Comparison of ENCODE assay signal across 1 cellular context in genomic region chr17:78991906-78992532, GRCh38.
TF ChIP-seq lines count a peak whose summit lies in the region.

No MANE protein-coding gene starts in this region.

TF ChIP-seq in HepG2, 621 proteins besides CTCF, POLR2A, EP300 and RAD21:
- TF ChIP-seq CREB3 (CRISPR knock-in tag; IDR thresholded peaks at IDR 0.05) (no peak), ZNF550 (CRISPR knock-in tag; IDR thresholded peaks at IDR 0.05; ENCODE audit: borderline replicate concordance) (no peak), NFKBIZ (CRISPR knock-in tag; IDR thresholded peaks at IDR 0.05) (no peak), MXD4 (CRISPR knock-in tag; IDR thresholded peaks at IDR 0.05) (no peak), KDM2A (CRISPR knock-in tag; IDR thresholded peaks at IDR 0.05; ENCODE audit: borderline replicate concordance, low read depth) (no peak)
